8 cellular contexts compared by ENCODE assay signal in the genomic region with DNA sequence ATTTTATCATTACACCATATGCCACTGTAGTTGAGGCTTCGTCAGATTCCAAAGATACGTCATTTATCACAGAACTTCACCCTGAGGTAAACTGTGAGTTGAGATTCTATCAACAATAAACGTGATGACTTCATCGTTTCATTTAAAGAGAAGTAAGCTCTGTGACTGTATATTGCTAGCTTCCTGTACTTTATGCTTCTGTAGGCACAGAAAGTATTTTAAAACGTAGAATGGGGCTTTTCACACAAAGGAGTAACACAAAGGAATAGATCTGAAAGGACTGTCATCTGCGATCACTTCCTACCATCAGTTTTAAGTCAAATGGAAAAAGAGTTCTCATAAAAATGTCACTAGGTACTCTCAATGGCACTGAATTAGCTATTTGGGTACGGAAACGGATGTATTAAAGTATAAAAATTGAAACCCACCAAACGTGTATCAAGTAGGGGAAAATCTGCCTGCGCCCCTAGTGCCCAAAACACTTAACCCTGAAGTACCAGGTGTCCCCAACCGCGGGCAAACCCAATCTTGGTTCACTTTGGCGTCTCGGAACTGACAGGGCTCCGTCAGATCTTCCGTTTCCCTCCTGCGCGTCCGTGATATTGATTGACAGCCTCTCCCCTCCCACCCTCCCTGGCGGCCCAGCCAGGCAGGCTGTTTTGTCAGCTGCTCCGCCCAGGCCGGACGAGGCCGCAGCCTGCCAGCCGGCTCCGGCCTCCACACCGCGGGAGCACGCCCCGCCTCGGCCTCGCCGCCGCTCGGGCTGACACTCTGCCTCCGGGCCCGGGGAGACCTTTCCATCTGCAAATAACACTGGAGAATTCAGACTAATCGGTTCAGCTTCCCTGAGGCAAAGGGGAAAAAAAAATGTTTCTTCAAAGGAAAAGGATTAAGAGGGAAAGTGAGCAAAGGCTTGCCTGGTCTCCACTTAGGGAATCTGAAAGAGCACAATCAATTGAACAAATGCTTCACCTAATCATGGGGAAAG.
DNase-seq lines count a peak whose midpoint lies in the region; ATAC-seq and TF ChIP-seq lines count a peak whose summit lies in the region.

No MANE protein-coding gene starts in this region.

- WGBS in testis, 2 donors = 7 to 12% methylated on average over 24 to 38 of the region's 38 CpGs

- no peaks in the 10 kb centered on the region for H3K27me3 ChIP-seq in CD4-positive, CD25-positive, alpha-beta regulatory T cell (ENCODE audit: control insufficient read depth, insufficient read depth, low read length)
- H3K27me3 ChIP-seq in NT2/D1 (ENCODE audit: insufficient read depth, insufficient read length) (peaks cover 5% of the 10 kb centered on the region), testis (no peaks in the 10 kb centered on the region)

- peak overlapping the region; percentile 78 for H3K4me3 ChIP-seq in CD4-positive, CD25-positive, alpha-beta regulatory T cell (ENCODE audit: low read depth, low read length)
- peak overlapping the region; percentile 21 for H3K4me3 ChIP-seq in NT2/D1 (ENCODE audit: insufficient read length, low read depth)
- H3K4me3 ChIP-seq in testis = peak overlapping the region; percentile 36 to 59

- peak overlapping the region; percentile 51 to 79 (median 76) for H3K27ac Mint-ChIP-seq in CD4-positive, CD25-positive, alpha-beta regulatory T cell
- peak overlapping the region in 1 of 2 donors; percentile 79 for H3K27ac Mint-ChIP-seq in natural killer cell treated with Interleukin-12 subunit alpha and Interleukin-12 subunit beta and Interleukin-15 and Interleukin-18, amount 100 ng/mL, for 72 hours

- H3K9me3 Mint-ChIP-seq in CD4-positive, CD25-positive, alpha-beta regulatory T cell = peaks cover 0 to 2% (median 0%) of the 10 kb centered on the region in 7 donors
- H3K9me3 Mint-ChIP-seq in activated T-cell treated with anti-CD3 and anti-CD28 coated beads, Interleukin-2, amount 50 U/mL, for 4 hours = no peaks in the 10 kb centered on the region
- H3K9me3 Mint-ChIP-seq in natural killer cell treated with Interleukin-12 subunit alpha and Interleukin-12 subunit beta and Interleukin-15 and Interleukin-18, amount 100 ng/mL, for 72 hours = no peaks in the 10 kb centered on the region

- peak overlapping the region; percentile 55 for H3K27ac ChIP-seq in CD4-positive, CD25-positive, alpha-beta regulatory T cell (ENCODE audit: insufficient read depth, low read length, poor library complexity, severe bottlenecking)
- H3K27ac ChIP-seq in testis = no peak overlapping the region

- ATAC-seq in CD4-positive, CD25-positive, alpha-beta regulatory T cell (ENCODE audit: low read depth in 2 of 2) = peak; percentile 55 to 59
- ATAC-seq in GM19324 (IDR thresholded peaks at IDR 0.05; ENCODE audit: low FRiP score, unreplicated experiment) (peak; percentile 100), HG03439 (IDR thresholded peaks at IDR 0.05; ENCODE audit: unreplicated experiment) (peak; percentile 99)
- peak; percentile 49 to 73 for ATAC-seq in activated T-cell treated with anti-CD3 and anti-CD28 coated beads, Interleukin-2, amount 50 U/mL, for 4 hours
- ATAC-seq in natural killer cell treated with Interleukin-12 subunit alpha and Interleukin-12 subunit beta and Interleukin-15 and Interleukin-18, amount 100 ng/mL, for 72 hours = peak; percentile 92 to 94

- H3K9ac ChIP-seq in NT2/D1 (ENCODE audit: insufficient read length, low read depth) = no peak overlapping the region

- intact Hi-C loops in testis (cut with DNase I; ENCODE audit: low total_unique reads) = no loop called here

- peaks cover 4% of the 10 kb centered on the region for H3K4me1 ChIP-seq in CD4-positive, CD25-positive, alpha-beta regulatory T cell (ENCODE audit: control insufficient read depth, insufficient read depth, low read length, poor library complexity, severe bottlenecking)
- H3K4me1 ChIP-seq in NT2/D1 (ENCODE audit: insufficient read depth, insufficient read length) (no peaks in the 10 kb centered on the region), testis (no peaks in the 10 kb centered on the region)

- TF ChIP-seq POLR2A in testis (IDR thresholded peaks at IDR 0.05) = no peak

- no peaks in the 10 kb centered on the region for H3K36me3 Mint-ChIP-seq in CD4-positive, CD25-positive, alpha-beta regulatory T cell
- no peaks in the 10 kb centered on the region for H3K36me3 Mint-ChIP-seq in activated T-cell treated with anti-CD3 and anti-CD28 coated beads, Interleukin-2, amount 50 U/mL, for 4 hours (ENCODE audit: insufficient read depth)
- H3K36me3 Mint-ChIP-seq in natural killer cell treated with Interleukin-12 subunit alpha and Interleukin-12 subunit beta and Interleukin-15 and Interleukin-18, amount 100 ng/mL, for 72 hours = peaks cover 6% of the 10 kb centered on the region

- DNase-seq in CD4-positive, CD25-positive, alpha-beta regulatory T cell = peak; percentile 23 to 65 (median 33)
- DNase-seq in NT2/D1 (ENCODE audit: low read depth, low spot score) = peak; percentile 48
- peak; percentile 6 for DNase-seq in activated T-cell treated with anti-CD3 and anti-CD28 coated beads, Interleukin-2, amount 50 U/mL, for 4 hours
- peak; percentile 43 for DNase-seq in fibroblast of the conjunctiva (ENCODE audit: low read depth)
- peak; percentile 59 for DNase-seq in natural killer cell treated with Interleukin-12 subunit alpha and Interleukin-12 subunit beta and Interleukin-15 and Interleukin-18, amount 100 ng/mL, for 72 hours (ENCODE audit: low spot score)
- peak; percentile 87 for DNase-seq in testis

- H3K4me3 Mint-ChIP-seq in CD4-positive, CD25-positive, alpha-beta regulatory T cell = peak overlapping the region; percentile 33 to 82 (median 78)
- H3K4me3 Mint-ChIP-seq in activated T-cell treated with anti-CD3 and anti-CD28 coated beads, Interleukin-2, amount 50 U/mL, for 4 hours = peak overlapping the region; percentile 62
- H3K4me3 Mint-ChIP-seq in natural killer cell treated with Interleukin-12 subunit alpha and Interleukin-12 subunit beta and Interleukin-15 and Interleukin-18, amount 100 ng/mL, for 72 hours = peak overlapping the region; percentile 83

- H3K4me1 Mint-ChIP-seq in CD4-positive, CD25-positive, alpha-beta regulatory T cell = peaks cover 0 to 15% (median 10%) of the 10 kb centered on the region in 4 donors
- peaks cover 19% of the 10 kb centered on the region for H3K4me1 Mint-ChIP-seq in activated T-cell treated with anti-CD3 and anti-CD28 coated beads, Interleukin-2, amount 50 U/mL, for 4 hours (ENCODE audit: low read depth)
- peaks cover 4 to 26% of the 10 kb centered on the region in 2 donors for H3K4me1 Mint-ChIP-seq in natural killer cell treated with Interleukin-12 subunit alpha and Interleukin-12 subunit beta and Interleukin-15 and Interleukin-18, amount 100 ng/mL, for 72 hours (ENCODE audit: low read depth in 2 of 2)

- no peaks in the 10 kb centered on the region for H3K9me3 ChIP-seq in CD4-positive, CD25-positive, alpha-beta regulatory T cell (ENCODE audit: control insufficient read depth in 2 of 2, low read length in 2 of 2)
- no peaks in the 10 kb centered on the region for H3K9me3 ChIP-seq in NT2/D1 (ENCODE audit: insufficient read depth, low read length)
- H3K9me3 ChIP-seq in testis = no peaks in the 10 kb centered on the region

- no peak for TF ChIP-seq CTCF in testis (IDR thresholded peaks at IDR 0.05)

- H3K27me3 Mint-ChIP-seq in CD4-positive, CD25-positive, alpha-beta regulatory T cell = peaks cover 8% of the 10 kb centered on the region
- peaks cover 11% of the 10 kb centered on the region for H3K27me3 Mint-ChIP-seq in activated T-cell treated with anti-CD3 and anti-CD28 coated beads, Interleukin-2, amount 50 U/mL, for 4 hours (ENCODE audit: low read depth)
- peaks cover 0 to 2% of the 10 kb centered on the region in 2 donors for H3K27me3 Mint-ChIP-seq in natural killer cell treated with Interleukin-12 subunit alpha and Interleukin-12 subunit beta and Interleukin-15 and Interleukin-18, amount 100 ng/mL, for 72 hours

- H3K36me3 ChIP-seq in CD4-positive, CD25-positive, alpha-beta regulatory T cell (ENCODE audit: control insufficient read depth, insufficient read depth, low read length) = no peaks in the 10 kb centered on the region
- H3K36me3 ChIP-seq in NT2/D1 (ENCODE audit: insufficient read depth, insufficient read length, low read length) = no peaks in the 10 kb centered on the region
- H3K36me3 ChIP-seq in testis (ENCODE audit: low read depth, missing control alignments) = no peaks in the 10 kb centered on the region

Comparison
In these comparisons a context has a peak if more than half of its experiments do, and no peak if none do; other contexts are left out.
1. DNase-seq: peak in every context shown above with its lines; median percentile 87 in testis; 59 in natural killer cell treated with Interleukin-12 subunit alpha and Interleukin-12 subunit beta and Interleukin-15 and Interleukin-18, amount 100 ng/mL, for 72 hours; 48 in NT2/D1; 43 in fibroblast of the conjunctiva; 33 in CD4-positive, CD25-positive, alpha-beta regulatory T cell; 6 in activated T-cell treated with anti-CD3 and anti-CD28 coated beads, Interleukin-2, amount 50 U/mL, for 4 hours.
2. H3K4me3 ChIP-seq: peak in every context shown above with its lines; median percentile 78 in CD4-positive, CD25-positive, alpha-beta regulatory T cell; 48 in testis; 21 in NT2/D1.